22 cellular contexts compared by ENCODE assay signal in genomic region chr15:77549552-77550274, GRCh38.
DNase-seq lines count a peak whose midpoint lies in the region; ATAC-seq, FAIRE-seq and TF ChIP-seq lines count a peak whose summit lies in the region.
"Had no signal": no experiment of that assay in that cellular context is flagged by ENCODE, and none has a peak within 500 bp of the region (broad histone marks: within the 10 kb centered on the region; RNA-seq: fewer than 3 reads in every experiment).

No MANE protein-coding gene starts in this region.

- H3K9me3 Mint-ChIP-seq in HFFc6: no peaks in the 10 kb centered on the region; the same call in 1 of the 2 replicates
- H3K9me3 Mint-ChIP-seq: CD4-positive, alpha-beta T cell had no signal

- H3K27ac ChIP-seq in right cardiac atrium (ENCODE audit: low read length) (no peak overlapping the region), heart right ventricle (no peak overlapping the region), K562 (ENCODE audit: extremely low read depth, low read depth, low read length) (no peak overlapping the region), neuronal stem cell (replicated peaks; ENCODE audit: low read length) (no peak overlapping the region), coronary artery (no peak overlapping the region)
- H3K27ac ChIP-seq: C4-2B, HL-60 had no signal

- peak overlapping the region; percentile 33 for H2BK5ac ChIP-seq in neuronal stem cell (ENCODE audit: low read length)

- no peak for TF ChIP-seq POLR2A in K562 (conservative IDR thresholded peaks at IDR 0.05)

- H3K23ac ChIP-seq in neuronal stem cell (ENCODE audit: low read depth, low read length, poor library complexity): no peak overlapping the region

- no peak overlapping the region for H3K4ac ChIP-seq in neuronal stem cell (ENCODE audit: low read length)

- CTCF ChIA-PET in K562 (lab: Yijun Ruan, JAX; ENCODE audit: low intra/inter-chr PET ratio): no interaction called here

- peak overlapping the region; percentile 96 for H2AK5ac ChIP-seq in neuronal stem cell (ENCODE audit: low read depth, low read length)

- peaks cover 15% of the 10 kb centered on the region for H3K4me1 Mint-ChIP-seq in HFFc6 (ENCODE audit: low read depth)

- H3K4me1 ChIP-seq in right cardiac atrium (ENCODE audit: control insufficient read depth, insufficient read depth, low read length) (peaks cover 4% of the 10 kb centered on the region), heart right ventricle (peaks cover 0 to 16% (median 9%) of the 10 kb centered on the region in 9 donors), K562 (replicated peaks in 1 of 2; ENCODE audit: control insufficient read depth in 2 of 2, insufficient read depth in 2 of 2, low read length in 2 of 2) (peaks cover 0 to 12% of the 10 kb centered on the region in 2 experiments; a peak in 4 of 5 replicates), neuronal stem cell (ENCODE audit: control insufficient read depth in 2 of 2, insufficient read depth in 1 of 2, low read depth in 1 of 2, low read length in 2 of 2) (peaks cover 25 to 33% of the 10 kb centered on the region in 2 donors)

- no peaks in the 10 kb centered on the region for H3K36me3 Mint-ChIP-seq in HFFc6 (ENCODE audit: low read depth)

- no peak overlapping the region for H3K4me3 Mint-ChIP-seq in HFFc6
- H3K4me3 Mint-ChIP-seq: B cell; CD4-positive, alpha-beta T cell had no signal

- H3K9me3 ChIP-seq in right cardiac atrium (ENCODE audit: control insufficient read depth, low read length) (no peaks in the 10 kb centered on the region), heart right ventricle (peaks cover 0 to 4% (median 0%) of the 10 kb centered on the region in 11 donors), K562 (replicated peaks; ENCODE audit: control insufficient read depth, insufficient read depth, low read depth, low read length) (no peaks in the 10 kb centered on the region), neuronal stem cell (replicated peaks in 1 of 2; ENCODE audit: control insufficient read depth in 2 of 2, insufficient read depth in 1 of 2, low read depth in 1 of 2, low read length in 2 of 2) (peaks cover 0 to 5% of the 10 kb centered on the region in 2 donors)
- H3K9me3 ChIP-seq: Caco-2 had no signal

- H4K20me1 ChIP-seq in K562 (replicated peaks; ENCODE audit: control insufficient read depth, insufficient read depth, low read length): peaks cover 2% of the 10 kb centered on the region; the same call in 1 of the 2 replicates

- H3K27me3 Mint-ChIP-seq in HFFc6 (ENCODE audit: insufficient read depth): peaks cover 2% of the 10 kb centered on the region
- H3K27me3 Mint-ChIP-seq: B cell; CD4-positive, alpha-beta T cell had no signal

- peak overlapping the region; percentile 24 for H2BK120ac ChIP-seq in neuronal stem cell (ENCODE audit: low read depth, low read length)

- H3K36me3 ChIP-seq in heart right ventricle: no peaks in the 10 kb centered on the region
- no peaks in the 10 kb centered on the region for H3K36me3 ChIP-seq in K562 (ENCODE audit: control insufficient read depth, insufficient read depth, low read length)
- no peaks in the 10 kb centered on the region for H3K36me3 ChIP-seq in neuronal stem cell (replicated peaks in 1 of 2; ENCODE audit: control insufficient read depth in 2 of 2, insufficient read depth in 2 of 2, low read length in 2 of 2)

- FAIRE-seq in K562 (lab: Jason Lieb, UNC): no peak
- FAIRE-seq: D721Med, G401.6, GM12891, GM19239, H54 had no signal

- 0 out of 4 replicates have a peak overlapping the region, but pooled peaks of 1 of the 2 experiments have one; percentile 2 for H3K9ac ChIP-seq in K562 (ENCODE audit: insufficient read depth in 1 of 2, low read depth in 2 of 2, low read length in 2 of 2)
- no peak overlapping the region for H3K9ac ChIP-seq in neuronal stem cell (ENCODE audit: low read depth, low read length, poor library complexity)

- H3K79me2 ChIP-seq in K562 (ENCODE audit: control insufficient read depth, insufficient read depth, low read length): no peaks in the 10 kb centered on the region

- H3K27me3 ChIP-seq in right cardiac atrium (ENCODE audit: control insufficient read depth, insufficient read depth): no peaks in the 10 kb centered on the region
- no peaks in the 10 kb centered on the region for H3K27me3 ChIP-seq in heart right ventricle
- H3K27me3 ChIP-seq in K562 (ENCODE audit: control insufficient read depth in 2 of 2, insufficient read depth in 2 of 2, low read length in 2 of 2): peaks cover 0 to 7% of the 10 kb centered on the region in 2 experiments; a peak in 3 of 5 replicates
- no peaks in the 10 kb centered on the region for H3K27me3 ChIP-seq in neuronal stem cell (ENCODE audit: control insufficient read depth in 3 of 3, insufficient read depth in 3 of 3, low read depth in 1 of 3, low read length in 3 of 3)

- TF ChIP-seq CTCF in heart right ventricle (IDR thresholded peaks at IDR 0.05) (no peak), HFFc6 (IDR thresholded peaks at IDR 0.05) (0 out of 2 replicates have a peak, but pooled peaks have one; percentile 2), K562 (IDR thresholded peaks at IDR 0.05 in 2 of 3, conservative IDR thresholded peaks at IDR 0.05 in 1 of 3; ENCODE audit: insufficient read depth in 2 of 3, low read depth in 1 of 3, low read length in 3 of 3) (no peak), coronary artery (IDR thresholded peaks at IDR 0.05) (no peak)

- H2BK15ac ChIP-seq in neuronal stem cell (ENCODE audit: low read length): peak overlapping the region; percentile 88

- H3K4me2 ChIP-seq in K562 (ENCODE audit: insufficient read depth, low read length) (no peak overlapping the region), neuronal stem cell (ENCODE audit: insufficient read depth, low read length, poor library complexity, severe bottlenecking) (no peak overlapping the region)

- no peak for TF ChIP-seq RAD21 in K562 (CRISPR knock-in tag; conservative IDR thresholded peaks at IDR 0.05 in 1 of 2, IDR thresholded peaks at IDR 0.05 in 1 of 2)

- no peaks in the 10 kb centered on the region for H3K9me1 ChIP-seq in K562 (ENCODE audit: control insufficient read depth, insufficient read depth, low read length)

- H3K14ac ChIP-seq in neuronal stem cell (ENCODE audit: low read length): no peak overlapping the region

- H4K91ac ChIP-seq in neuronal stem cell (ENCODE audit: low read depth, low read length, poor library complexity): no peak overlapping the region

- H2AFZ ChIP-seq in K562 (ENCODE audit: low read depth, low read length): no peak overlapping the region
- H2AFZ ChIP-seq in neuronal stem cell (ENCODE audit: low read length): no peak overlapping the region

- ATAC-seq in right cardiac atrium (no peak), heart right ventricle (no peak), K562 (no peak), HG03039 (IDR thresholded peaks at IDR 0.05; ENCODE audit: unreplicated experiment) (no peak), HG03280 (IDR thresholded peaks at IDR 0.05; ENCODE audit: unreplicated experiment) (no peak)

- H4K8ac ChIP-seq in neuronal stem cell (ENCODE audit: low read depth, low read length): no peak overlapping the region

- H3K18ac ChIP-seq in neuronal stem cell (ENCODE audit: low read length): peak overlapping the region; percentile 74

- no peak overlapping the region for H3K27ac Mint-ChIP-seq in HFFc6
- H3K27ac Mint-ChIP-seq: B cell; CD4-positive, alpha-beta T cell had no signal

- no TSS peak for BruUV-seq in K562 (replicated peaks; lab: Mats Ljungman, UMichigan)

- H3K79me1 ChIP-seq in neuronal stem cell (ENCODE audit: low read depth, low read length): no peaks in the 10 kb centered on the region

- in situ Hi-C loops in K562 (cut with MboI): no loop called here

- POLR2A ChIA-PET in K562 (lab: Yijun Ruan, JAX): no interaction called here

- no peak for TF ChIP-seq EP300 in K562 (IDR thresholded peaks at IDR 0.05; ENCODE audit: low read length)

- intact Hi-C loops in right cardiac atrium (cut with DNase I) (loop anchor here in 2 of 4 donors (10.0 kb wide), 2 partner anchors 365 to 525 kb away; no protein-coding TSS in a partner anchor), heart right ventricle (cut with DNase I) (loop anchor here in 7 of 10 donors (5.0 to 10.0 kb wide), 6 partner anchors 432 to 532 kb away; no protein-coding TSS in a partner anchor), K562 (cut with micrococcal nuclease) (loop anchor here (5.0 kb wide), 1 partner anchor 522 kb away; no protein-coding TSS in a partner anchor)

- no peak overlapping the region for H3K4me3 ChIP-seq in right cardiac atrium (ENCODE audit: low read length)
- H3K4me3 ChIP-seq in heart right ventricle: no peak overlapping the region
- no peak overlapping the region for H3K4me3 ChIP-seq in K562
- no peak overlapping the region for H3K4me3 ChIP-seq in neuronal stem cell (ENCODE audit: low read length in 2 of 2)
- H3K4me3 ChIP-seq in coronary artery: no peak overlapping the region

- 91% methylated on average over 5 of the region's 5 CpGs for WGBS in right cardiac atrium
- 96 to 98% methylated on average over 5 of the region's 5 CpGs for WGBS in heart right ventricle, 2 donors
- WGBS in K562 (ENCODE audit: insufficient coverage, low coverage, missing lambda C conversion rate): 2% methylated on average over 5 of the region's 5 CpGs
- no CpG with 5 or more reads among the region's 5 CpGs for WGBS in neuronal stem cell (ENCODE audit: extremely low coverage in 2 of 2, insufficient read length in 2 of 2, insufficient replicate concordance in 1 of 2), 2 donors

- H2BK12ac ChIP-seq in neuronal stem cell (ENCODE audit: low read length): no peak overlapping the region

- DNase-seq in right cardiac atrium (peak in 2 of 3 donors; percentile 31 to 40), heart right ventricle (no peak), HFFc6 (no peak), K562 (ENCODE audit: extremely low read depth in 1 of 4, low spot score in 3 of 4) (no peak), neuronal stem cell (ENCODE audit: low spot score) (no peak), coronary artery (ENCODE audit: low spot score) (no peak)
- DNase-seq: 8988T; Caco-2; CD4-positive, alpha-beta T cell; HCEC 1CT; IMR-90; KBM-7 had no signal

TF ChIP-seq in K562, 482 proteins besides CTCF, POLR2A, EP300 and RAD21:
- TF ChIP-seq ZFP36 (IDR thresholded peaks at IDR 0.05; ENCODE audit: low read depth, low read length, partially characterized antibody) (peak; percentile 57), DNMT1 (IDR thresholded peaks at IDR 0.05) (no peak)

Comparison
In these comparisons a context has a peak if more than half of its experiments do, and no peak if none do; other contexts are left out.
1. DNase-seq: peak in right cardiac atrium (2 of 3); none in heart right ventricle (0 of 2), HFFc6 (single experiment), K562 (0 of 4), neuronal stem cell (single experiment) and coronary artery (single experiment).